25 cellular contexts compared by ENCODE assay signal in genomic region chr5:37801521-37801920, GRCh38. TPM values are rescaled to one million over a fixed set of nuclear protein-coding genes. Genes with fewer than 3 reads are reported as not detected.
"Had no signal": no experiment of that assay in that cellular context is flagged by ENCODE, and none has a peak within 500 bp of the region (broad histone marks: within the 10 kb centered on the region; RNA-seq: fewer than 3 reads in every experiment).

No MANE protein-coding gene starts in this region.

- H3K4me2 ChIP-seq: hepatocyte had no signal

- ATAC-seq: effector memory CD8-positive, alpha-beta T cell; esophagus mucosa; foreskin keratinocyte; gastrocnemius medialis; gastroesophageal sphincter; heart left ventricle; heart right ventricle had no signal

- H3K4me1 ChIP-seq: colonic mucosa, esophagus squamous epithelium, foreskin keratinocyte, gastrocnemius medialis, heart left ventricle, heart right ventricle had no signal

- H3K27ac ChIP-seq: colonic mucosa, coronary artery, dorsolateral prefrontal cortex, epithelial cell of prostate, esophagus muscularis mucosa, esophagus squamous epithelium, foreskin keratinocyte, gastrocnemius medialis, gastroesophageal sphincter, heart left ventricle, heart right ventricle, hepatocyte had no signal

- H3K9me3 ChIP-seq: colonic mucosa, esophagus muscularis mucosa, esophagus squamous epithelium, gastrocnemius medialis had no signal

- H3K27me3 ChIP-seq: colonic mucosa, dorsolateral prefrontal cortex, esophagus muscularis mucosa, esophagus squamous epithelium, foreskin keratinocyte, gastrocnemius medialis, gastroesophageal sphincter, heart left ventricle, hepatocyte had no signal

- H2AFZ ChIP-seq: hepatocyte had no signal

- H3K4me3 ChIP-seq: colonic mucosa, coronary artery, dorsolateral prefrontal cortex, esophagus muscularis mucosa, esophagus squamous epithelium, gastrocnemius medialis, gastroesophageal sphincter, heart left ventricle, heart right ventricle, hepatocyte had no signal

- H3K36me3 ChIP-seq: colonic mucosa, esophagus muscularis mucosa, esophagus squamous epithelium, gastrocnemius medialis, gastroesophageal sphincter, heart left ventricle, heart right ventricle had no signal

- DNase-seq: colonic mucosa; cortex of kidney; dermis blood vessel endothelial cell; dorsolateral prefrontal cortex; effector CD4-positive, alpha-beta T cell; effector CD8-positive, alpha-beta T cell; effector memory CD4-positive, alpha-beta T cell; effector memory CD8-positive, alpha-beta T cell; endodermal cell; erythroblast; esophagus squamous epithelium; foreskin fibroblast; foreskin keratinocyte; foreskin melanocyte; gastrocnemius medialis; glutamatergic neuron; heart left ventricle; heart right ventricle had no signal

- H3K79me2 ChIP-seq: hepatocyte had no signal

RNA-seq across cellular contexts. Expression of gene GDNF, which starts 38.3 kb away (rescaled TPM):
- polyA plus RNA-seq: endothelial cell of umbilical vein had no signal
